Comparison of ENCODE assay signal across 9 cellular contexts in the genomic region with DNA sequence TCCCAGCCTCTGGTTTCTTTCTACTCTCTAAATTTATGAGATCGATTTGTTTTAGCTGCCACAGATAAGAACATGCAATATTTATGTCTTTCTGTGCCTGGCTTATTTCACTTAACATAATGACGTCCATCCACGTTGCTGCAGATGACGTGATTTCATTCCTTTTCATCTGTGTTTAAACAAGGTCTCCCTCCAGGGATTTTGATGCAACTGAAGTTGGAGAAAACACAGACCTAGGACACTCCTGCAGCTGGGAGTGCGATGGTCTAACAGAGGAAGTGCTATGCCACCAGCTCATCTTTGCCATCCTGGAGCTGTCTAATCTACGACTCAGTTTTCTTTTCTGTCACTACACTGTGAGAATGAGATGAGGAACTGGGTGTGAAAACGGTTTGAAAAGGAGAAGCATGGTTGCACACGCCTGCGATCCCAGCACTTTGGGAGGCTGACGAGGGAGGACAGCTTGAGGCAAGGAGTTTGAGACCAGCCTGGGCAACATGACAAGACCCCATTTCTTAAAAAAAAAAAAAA. TPM values are rescaled to one million over a fixed set of nuclear protein-coding genes. Genes with fewer than 3 reads are reported as not detected.
DNase-seq lines count a peak whose midpoint lies in the region; ATAC-seq and TF ChIP-seq lines count a peak whose summit lies in the region.
"Had no signal": no experiment of that assay in that cellular context is flagged by ENCODE, and none has a peak within 500 bp of the region (broad histone marks: within the 10 kb centered on the region; RNA-seq: fewer than 3 reads in every experiment).

No MANE protein-coding gene starts in this region.

- CTCF ChIA-PET in PC-9 (lab: Charles Lee), result interaction anchor here (0.7 kb wide), 1 partner anchor 90 kb away, joined by 14 read pairs; no protein-coding TSS in a partner anchor

- peaks cover 20% of the 10 kb centered on the region for H3K36me3 Mint-ChIP-seq in T-helper 2 cell treated with Interferon-gamma antibody and Interleukin-4, amounts not matched to agents 5 μg/mL and 100 μg/mL, for 36 hours (ENCODE audit: low read depth)
- H3K36me3 Mint-ChIP-seq in stimulated activated naive B cell treated with anti-CD40 and anti-IgM and Interleukin-4, amounts not matched to agents 10 μg/mL and 1 μg/mL and 100 μg/mL, for 72 hours, result peaks cover 0 to 3% of the 10 kb centered on the region in 2 donors

- H3K27ac ChIP-seq in PC-9, result no peak overlapping the region

- POLR2A ChIA-PET in PC-9 (lab: Charles Lee; ENCODE audit: unreplicated experiment), result interaction anchor here (0.6 kb wide), 1 partner anchor 17 kb away, joined by 5 read pairs; no protein-coding TSS in a partner anchor

- no peaks in the 10 kb centered on the region for H3K9me3 ChIP-seq in PC-9 (ENCODE audit: insufficient read depth, low read depth)

- H3K4me3 Mint-ChIP-seq in T-helper 2 cell treated with Interferon-gamma antibody and Interleukin-4, amounts not matched to agents 5 μg/mL and 100 μg/mL, for 36 hours, result peak overlapping the region; percentile 80
- peak overlapping the region; percentile 87 to 91 for H3K4me3 Mint-ChIP-seq in stimulated activated naive B cell treated with anti-CD40 and anti-IgM and Interleukin-4, amounts not matched to agents 10 μg/mL and 1 μg/mL and 100 μg/mL, for 72 hours

- no peak overlapping the region for H2AFZ ChIP-seq in PC-9

- H3K4me3 ChIP-seq in PC-9 (peak overlapping the region; percentile 91; the same call in 1 of the 2 replicates), fibroblast of mammary gland (ENCODE audit: control insufficient read depth, low read depth, low read length) (no peak overlapping the region)

- H3K27me3 Mint-ChIP-seq in T-helper 2 cell treated with Interferon-gamma antibody and Interleukin-4, amounts not matched to agents 5 μg/mL and 100 μg/mL, for 36 hours (ENCODE audit: low read depth), result no peaks in the 10 kb centered on the region
- no peaks in the 10 kb centered on the region for H3K27me3 Mint-ChIP-seq in stimulated activated naive B cell treated with anti-CD40 and anti-IgM and Interleukin-4, amounts not matched to agents 10 μg/mL and 1 μg/mL and 100 μg/mL, for 72 hours

- BruUV-seq in PC-9 (replicated peaks; lab: Mats Ljungman, UMichigan), result no TSS peak

- no peaks in the 10 kb centered on the region for H3K79me2 ChIP-seq in PC-9 (ENCODE audit: low read depth)

- no peaks in the 10 kb centered on the region for H3K36me3 ChIP-seq in PC-9 (ENCODE audit: low read depth)

- TF ChIP-seq CTCF in PC-9 (conservative IDR thresholded peaks at IDR 0.05) (no peak), fibroblast of mammary gland (conservative IDR thresholded peaks at IDR 0.05; ENCODE audit: control insufficient read depth, insufficient read depth, low read depth, low read length) (no peak)

- H3F3A ChIP-seq in PC-9 (ENCODE audit: insufficient read depth, low read depth), result peaks cover 5% of the 10 kb centered on the region; the same call in 1 of the 2 replicates

- peak overlapping the region; percentile 83 for H3K27ac Mint-ChIP-seq in T-helper 2 cell treated with Interferon-gamma antibody and Interleukin-4, amounts not matched to agents 5 μg/mL and 100 μg/mL, for 36 hours
- peak overlapping the region; percentile 76 for H3K27ac Mint-ChIP-seq in stimulated activated naive B cell treated with anti-CD40 and anti-IgM and Interleukin-4, amounts not matched to agents 10 μg/mL and 1 μg/mL and 100 μg/mL, for 72 hours

- intact Hi-C loops in PC-9 (cut with micrococcal nuclease; ENCODE audit: unreplicated experiment), result loop anchor here (5.0 kb wide), 1 partner anchor 35 kb away; no protein-coding TSS in a partner anchor

- no peak for DNase-seq in T-helper 2 cell treated with Interferon-gamma antibody and Interleukin-4, amounts not matched to agents 5 μg/mL and 100 μg/mL, for 36 hours (ENCODE audit: low spot score)
- DNase-seq in T-helper 2 cell (no peak), PC-9 (no peak), fibroblast of mammary gland (ENCODE audit: low read depth) (peak; percentile 94), iPS-NIHi7 (ENCODE audit: extremely low spot score) (no peak)
- no peak for DNase-seq in stimulated activated naive B cell treated with anti-CD40 and anti-IgM and Interleukin-4, amounts not matched to agents 10 μg/mL and 1 μg/mL and 100 μg/mL, for 72 hours
- DNase-seq: DMS 273 treated with DMSO at 0.1 percent for 48 hours had no signal

- H3K9me3 Mint-ChIP-seq in T-helper 2 cell treated with Interferon-gamma antibody and Interleukin-4, amounts not matched to agents 5 μg/mL and 100 μg/mL, for 36 hours, result no peaks in the 10 kb centered on the region
- H3K9me3 Mint-ChIP-seq in stimulated activated naive B cell treated with anti-CD40 and anti-IgM and Interleukin-4, amounts not matched to agents 10 μg/mL and 1 μg/mL and 100 μg/mL, for 72 hours, result no peaks in the 10 kb centered on the region

- H3K4me2 ChIP-seq in PC-9, result peak overlapping the region; percentile 97; the same call in 1 of the 2 replicates

- no peaks in the 10 kb centered on the region for H4K20me1 ChIP-seq in PC-9 (ENCODE audit: insufficient read depth)

- H3K9me2 ChIP-seq in PC-9 (ENCODE audit: insufficient read depth), result no peaks in the 10 kb centered on the region

- H3K27me3 ChIP-seq in PC-9 (ENCODE audit: insufficient read depth, low read depth), result no peaks in the 10 kb centered on the region

- peaks cover 32% of the 10 kb centered on the region for H3K4me1 Mint-ChIP-seq in T-helper 2 cell treated with Interferon-gamma antibody and Interleukin-4, amounts not matched to agents 5 μg/mL and 100 μg/mL, for 36 hours (ENCODE audit: low read depth)
- peaks cover 24 to 39% of the 10 kb centered on the region in 2 donors for H3K4me1 Mint-ChIP-seq in stimulated activated naive B cell treated with anti-CD40 and anti-IgM and Interleukin-4, amounts not matched to agents 10 μg/mL and 1 μg/mL and 100 μg/mL, for 72 hours

- peak in 1 of 2 donors; percentile 4 for ATAC-seq in stimulated activated naive B cell treated with anti-CD40 and anti-IgM and Interleukin-4, amounts not matched to agents 10 μg/mL and 1 μg/mL and 100 μg/mL, for 72 hours (replicated peaks)
- no peak for ATAC-seq in GM19463 (IDR thresholded peaks at IDR 0.05; ENCODE audit: unreplicated experiment)
- ATAC-seq in GM21390 (IDR thresholded peaks at IDR 0.05; ENCODE audit: unreplicated experiment), result no peak

- peaks cover 3% of the 10 kb centered on the region; the same call in 1 of the 2 replicates for H3K4me1 ChIP-seq in PC-9 (replicated peaks; ENCODE audit: insufficient read depth)

RNA-seq across cellular contexts. Expression of a gene that starts 1.5 kb away (rescaled TPM):
- 7.1 and 9.8 TPM in 2 replicates for total RNA-seq in PC-9 (2021)
